8 cellular contexts compared by ENCODE assay signal in genomic region chr14:50860478-50861086, GRCh38. TPM values are rescaled to one million over a fixed set of nuclear protein-coding genes. Genes with fewer than 3 reads are reported as not detected.
DNase-seq lines count a peak whose midpoint lies in the region; ATAC-seq and TF ChIP-seq lines count a peak whose summit lies in the region.

No MANE protein-coding gene starts in this region.

- H3K27me3 ChIP-seq in osteoblast (ENCODE audit: insufficient read depth, low read length), result no peaks in the 10 kb centered on the region

- H3K4me3 Mint-ChIP-seq in activated naive CD4-positive, alpha-beta T cell treated with anti-CD3 and anti-CD28 coated beads, Interleukin-2, amount 50 U/mL, for 24 hours, result peak overlapping the region; percentile 88
- peak overlapping the region; percentile 61 for H3K4me3 Mint-ChIP-seq in glutamatergic neuron (ENCODE audit: unreplicated experiment)

- H3K9me3 Mint-ChIP-seq in activated naive CD4-positive, alpha-beta T cell treated with anti-CD3 and anti-CD28 coated beads, Interleukin-2, amount 50 U/mL, for 24 hours, result no peaks in the 10 kb centered on the region
- H3K9me3 Mint-ChIP-seq in glutamatergic neuron (ENCODE audit: unreplicated experiment), result peaks cover 2% of the 10 kb centered on the region

- TF ChIP-seq CTCF in glutamatergic neuron (IDR thresholded peaks at IDR 0.05; ENCODE audit: partially characterized antibody, unreplicated experiment) (peak; percentile 79), osteoblast (IDR thresholded peaks at IDR 0.05; ENCODE audit: extremely low read depth, low read depth, low read length) (peak; percentile 71)

- peak; percentile 35 for ATAC-seq in GM18868 (IDR thresholded peaks at IDR 0.05; ENCODE audit: unreplicated experiment)

- H3K4me1 Mint-ChIP-seq in activated naive CD4-positive, alpha-beta T cell treated with anti-CD3 and anti-CD28 coated beads, Interleukin-2, amount 50 U/mL, for 24 hours, result peaks cover 13% of the 10 kb centered on the region
- H3K4me1 Mint-ChIP-seq in glutamatergic neuron (ENCODE audit: low read depth, unreplicated experiment), result peaks cover 40% of the 10 kb centered on the region

- DNase-seq in 8988T, result peak; percentile 34
- peak; percentile 87 for DNase-seq in NAMALWA (ENCODE audit: low spot score)
- peak; percentile 52 for DNase-seq in SK-N-MC (ENCODE audit: low read depth, low spot score)
- peak; percentile 88 for DNase-seq in glutamatergic neuron
- DNase-seq in osteoblast (ENCODE audit: insufficient read length, low spot score, missing footprints), result peak; percentile 90

- peaks cover 7% of the 10 kb centered on the region for H3K4me1 ChIP-seq in osteoblast (ENCODE audit: insufficient read depth, low read length)

- H3K36me3 Mint-ChIP-seq in activated naive CD4-positive, alpha-beta T cell treated with anti-CD3 and anti-CD28 coated beads, Interleukin-2, amount 50 U/mL, for 24 hours, result no peaks in the 10 kb centered on the region
- H3K36me3 Mint-ChIP-seq in glutamatergic neuron (ENCODE audit: unreplicated experiment), result no peaks in the 10 kb centered on the region

- H3K4me2 ChIP-seq in osteoblast (ENCODE audit: insufficient read depth, low read length), result peak overlapping the region; percentile 77

- no peaks in the 10 kb centered on the region for H3K79me2 ChIP-seq in osteoblast (ENCODE audit: insufficient read depth, low read length)

- H3K27me3 Mint-ChIP-seq in activated naive CD4-positive, alpha-beta T cell treated with anti-CD3 and anti-CD28 coated beads, Interleukin-2, amount 50 U/mL, for 24 hours, result no peaks in the 10 kb centered on the region
- H3K27me3 Mint-ChIP-seq in glutamatergic neuron (ENCODE audit: unreplicated experiment), result peaks cover 3% of the 10 kb centered on the region

- 0 out of 2 replicates have a peak overlapping the region, but pooled peaks have one; percentile 26 for H3K27ac ChIP-seq in SK-N-MC
- H3K27ac ChIP-seq in osteoblast (ENCODE audit: low read depth, low read length), result peak overlapping the region; percentile 59
- peak overlapping the region; percentile 32 for H3K27ac ChIP-seq in temporal lobe (ENCODE audit: low read depth, low read length)

- peak overlapping the region; percentile 63 for H3K4me3 ChIP-seq in SK-N-MC
- peak overlapping the region; percentile 67 for H3K4me3 ChIP-seq in osteoblast (ENCODE audit: insufficient read depth, low read length)

- H3K9ac ChIP-seq in SK-N-MC (ENCODE audit: insufficient read length), result peak overlapping the region; percentile 41

- peak overlapping the region; percentile 79 for H3K27ac Mint-ChIP-seq in activated naive CD4-positive, alpha-beta T cell treated with anti-CD3 and anti-CD28 coated beads, Interleukin-2, amount 50 U/mL, for 24 hours
- H3K27ac Mint-ChIP-seq in glutamatergic neuron (ENCODE audit: unreplicated experiment), result peak overlapping the region; percentile 89

- no peaks in the 10 kb centered on the region for H3K9me3 ChIP-seq in SK-N-MC (ENCODE audit: low read depth, low read length)
- H3K9me3 ChIP-seq in osteoblast (ENCODE audit: low read depth, low read length), result no peaks in the 10 kb centered on the region

- H4K20me1 ChIP-seq in osteoblast (ENCODE audit: insufficient read depth, low read length), result no peaks in the 10 kb centered on the region

- H2AFZ ChIP-seq in osteoblast (ENCODE audit: low read length), result peak overlapping the region; percentile 76

- H3K36me3 ChIP-seq in SK-N-MC (ENCODE audit: insufficient read depth, low read length) (no peaks in the 10 kb centered on the region), osteoblast (ENCODE audit: insufficient read depth, low read length) (no peaks in the 10 kb centered on the region)

RNA-seq across cellular contexts. Expression of gene ABHD12B, which starts 11.3 kb away (rescaled TPM):
- total RNA-seq in glutamatergic neuron (ENCODE audit: unreplicated experiment) (0.61 TPM), osteoblast (not detected in 2 replicates), temporal lobe (not detected)

RNA-seq across cellular contexts. Expression of gene NIN, which starts 29.6 kb away (rescaled TPM):
- total RNA-seq in glutamatergic neuron (ENCODE audit: unreplicated experiment) (104 TPM), osteoblast (40.2 and 42.4 TPM in 2 replicates), temporal lobe (43.3 TPM)

Comparison
In these comparisons a context has a peak if more than half of its experiments do, and no peak if none do; other contexts are left out.
1. Peak in every context shown above with its lines: DNase-seq, ATAC-seq, H3K4me3 ChIP-seq and H3K27ac ChIP-seq.
2. DNase-seq: peak in every context shown above with its lines; median percentile 90 in osteoblast; 88 in glutamatergic neuron; 87 in NAMALWA; 52 in SK-N-MC; 34 in 8988T.